ENCODE assay signal across 9 cellular contexts in the genomic region with DNA sequence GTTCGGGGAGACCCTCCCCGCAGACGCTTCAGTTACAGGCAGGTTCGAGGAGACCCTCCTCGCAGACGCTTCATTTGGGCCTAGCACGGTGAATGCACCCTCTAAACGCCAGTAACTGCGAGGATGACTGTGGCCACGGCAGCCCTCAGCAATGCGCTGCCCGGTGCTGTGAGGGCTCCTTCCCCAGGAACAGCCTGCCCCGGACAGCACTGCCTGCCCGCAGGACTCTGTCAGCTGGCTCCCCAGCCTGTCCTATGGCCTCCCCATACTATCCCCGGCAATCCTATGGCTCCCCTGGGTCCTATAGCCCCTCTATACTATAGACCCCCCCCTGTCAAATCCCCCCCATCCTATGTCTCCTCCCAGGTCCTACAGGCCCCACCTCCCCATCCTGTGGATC.
"Had no signal": no experiment of that assay in that cellular context is flagged by ENCODE, and none has a peak within 500 bp of the region (broad histone marks: within the 10 kb centered on the region; RNA-seq: fewer than 3 reads in every experiment).

No MANE protein-coding gene starts in this region.

- H3K9ac ChIP-seq: KMS-11 had no signal

- H3K4me1 ChIP-seq: HAP-1 had no signal

- FAIRE-seq: HTR-8/SVneo had no signal

- ATAC-seq: HCT116 had no signal

- DNase-seq: GOT3, HFFc6, IMR-90, Karpas-422, KBM-7 had no signal

- H3K4me2 ChIP-seq: KMS-11 had no signal

- H3K36me3 ChIP-seq: HAP-1 had no signal

- H3K9me3 ChIP-seq: HAP-1 had no signal

- H3K4me3 ChIP-seq: HAP-1 had no signal

- H3K27ac ChIP-seq: KMS-11 had no signal
